ENCODE assay signal across 11 cellular contexts in the genomic region with DNA sequence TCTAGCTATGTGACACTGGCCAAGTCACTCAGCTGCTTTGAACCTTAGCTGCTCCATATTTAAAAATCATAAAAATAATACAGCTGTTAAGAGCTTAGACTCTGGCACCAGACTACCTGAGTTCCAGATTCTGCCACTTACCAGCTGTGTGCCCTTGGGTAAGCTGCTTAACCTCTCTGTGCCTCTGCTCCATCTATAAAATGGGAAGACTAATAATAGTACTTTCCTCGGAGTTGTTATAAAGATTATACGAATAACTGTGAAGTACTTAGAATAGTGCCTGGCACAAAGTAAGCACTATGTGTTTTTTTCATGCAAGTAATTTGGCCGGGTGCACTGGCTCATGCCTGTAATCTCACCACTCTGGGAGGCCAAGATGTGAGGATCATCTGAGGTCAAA. TPM values are rescaled to one million over a fixed set of nuclear protein-coding genes. Genes with fewer than 3 reads are reported as not detected.
DNase-seq lines count a peak whose midpoint lies in the region; ATAC-seq, FAIRE-seq and TF ChIP-seq lines count a peak whose summit lies in the region.
"Had no signal": no experiment of that assay in that cellular context is flagged by ENCODE, and none has a peak within 500 bp of the region (broad histone marks: within the 10 kb centered on the region; RNA-seq: fewer than 3 reads in every experiment).

No MANE protein-coding gene starts in this region.

- DNase-seq in T-helper 2 cell treated with Interferon-gamma antibody and Interleukin-4, amounts not matched to agents 5 μg/mL and 100 μg/mL, for 36 hours (ENCODE audit: low spot score) = no peak
- DNase-seq in T-helper 2 cell (no peak), Panc1 (ENCODE audit: low read depth, low spot score) (no peak), endothelial cell of umbilical vein (ENCODE audit: low read depth, low spot score) (no peak), DMS 273 treated with DMSO at 0.1 percent for 48 hours (lab: John Stamatoyannopoulos, UW) (no peak), Kasumi-1 (lab: John Stamatoyannopoulos, UW) (no peak)
- DNase-seq: NCI-H1105 treated with DMSO at 0.1 percent for 48 hours, uterus had no signal

- H3K9me3 Mint-ChIP-seq in T-helper 2 cell treated with Interferon-gamma antibody and Interleukin-4, amounts not matched to agents 5 μg/mL and 100 μg/mL, for 36 hours = no peaks in the 10 kb centered on the region

- peak overlapping the region; percentile 50 for H3K4me2 ChIP-seq in endothelial cell of umbilical vein (ENCODE audit: insufficient read depth, low read length)
- peak overlapping the region; percentile 83 for H3K4me2 ChIP-seq in skeletal muscle satellite cell (ENCODE audit: low read length)

- no peak overlapping the region for H2AFZ ChIP-seq in endothelial cell of umbilical vein (ENCODE audit: low read depth, low read length)

- POLR2A ChIA-PET in Panc1 (lab: Charles Lee) = interaction anchor here (0.9 kb wide), 1 partner anchor 20 kb away, joined by 3 read pairs; no protein-coding TSS in a partner anchor
- POLR2A ChIA-PET in endothelial cell of umbilical vein (lab: Charles Lee) = no interaction called here

- FAIRE-seq in endothelial cell of umbilical vein (lab: Jason Lieb, UNC) = no peak
- FAIRE-seq: A204.1 had no signal

- no peak for TF ChIP-seq POLR2A in endothelial cell of umbilical vein (IDR thresholded peaks at IDR 0.05; ENCODE audit: low read depth, low read length)

- CTCF ChIA-PET in Panc1 (lab: Charles Lee) (interaction anchor here (0.7 kb wide), 1 partner anchor 62 kb away, joined by 3 read pairs; no protein-coding TSS in a partner anchor), endothelial cell of umbilical vein (lab: Charles Lee) (interaction anchor here (0.9 to 9.1 kb wide), 4 partner anchors 13 to 344 kb away, joined by 3 to 77 read pairs (median 12); no protein-coding TSS in a partner anchor)

- no peak overlapping the region for H3K9ac ChIP-seq in endothelial cell of umbilical vein (replicated peaks; ENCODE audit: extremely low read depth, insufficient read depth, low read length)
- peak overlapping the region; percentile 78 for H3K9ac ChIP-seq in skeletal muscle satellite cell (ENCODE audit: low read depth, low read length)

- H3K4me1 Mint-ChIP-seq in T-helper 2 cell treated with Interferon-gamma antibody and Interleukin-4, amounts not matched to agents 5 μg/mL and 100 μg/mL, for 36 hours (ENCODE audit: low read depth) = peaks cover 24% of the 10 kb centered on the region

- BruUV-seq in Panc1 (replicated peaks; lab: Mats Ljungman, UMichigan) (TSS peak; percentile 80), endothelial cell of umbilical vein (replicated peaks; lab: Mats Ljungman, UMichigan) (no TSS peak)

- no peaks in the 10 kb centered on the region for H3K9me1 ChIP-seq in endothelial cell of umbilical vein (replicated peaks; ENCODE audit: control insufficient read depth, extremely low read depth, insufficient read depth, low read length)

- no peak overlapping the region for H3K27ac Mint-ChIP-seq in T-helper 2 cell treated with Interferon-gamma antibody and Interleukin-4, amounts not matched to agents 5 μg/mL and 100 μg/mL, for 36 hours

- peak overlapping the region; percentile 82 for H3K4me3 Mint-ChIP-seq in T-helper 2 cell treated with Interferon-gamma antibody and Interleukin-4, amounts not matched to agents 5 μg/mL and 100 μg/mL, for 36 hours

- H3K9me3 ChIP-seq in Panc1 (ENCODE audit: control insufficient read depth, insufficient read depth, low read depth, low read length) (no peaks in the 10 kb centered on the region), endothelial cell of umbilical vein (replicated peaks; ENCODE audit: control insufficient read depth, insufficient read depth, low read length) (no peaks in the 10 kb centered on the region), skeletal muscle satellite cell (replicated peaks; ENCODE audit: low read length) (no peaks in the 10 kb centered on the region)
- H3K9me3 ChIP-seq: uterus had no signal

- peaks cover 9% of the 10 kb centered on the region for H3K36me3 Mint-ChIP-seq in T-helper 2 cell treated with Interferon-gamma antibody and Interleukin-4, amounts not matched to agents 5 μg/mL and 100 μg/mL, for 36 hours (ENCODE audit: low read depth)

- H3K79me2 ChIP-seq in endothelial cell of umbilical vein (ENCODE audit: control insufficient read depth, insufficient read depth, low read length) = peaks cover 32% of the 10 kb centered on the region

- TF ChIP-seq CTCF in Panc1 (IDR thresholded peaks at IDR 0.05) (no peak), endothelial cell of umbilical vein (IDR thresholded peaks at IDR 0.05; ENCODE audit: extremely low read depth in 1 of 2, insufficient read depth in 1 of 2, low read depth in 1 of 2, low read length in 2 of 2) (no peak)

- intact Hi-C loops in Panc1 (cut with micrococcal nuclease; ENCODE audit: unreplicated experiment) = no loop called here
- intact Hi-C loops in endothelial cell of umbilical vein (cut with micrococcal nuclease) = no loop called here

- H3K27me3 Mint-ChIP-seq in T-helper 2 cell treated with Interferon-gamma antibody and Interleukin-4, amounts not matched to agents 5 μg/mL and 100 μg/mL, for 36 hours (ENCODE audit: low read depth) = peaks cover 5% of the 10 kb centered on the region

- peak overlapping the region; percentile 70 to 73 for H3K4me3 ChIP-seq in Panc1 (ENCODE audit: low read depth in 2 of 2, low read length in 2 of 2)
- H3K4me3 ChIP-seq in endothelial cell of umbilical vein (replicated peaks in 1 of 3; ENCODE audit: insufficient read depth in 1 of 3, low read depth in 1 of 3, low read length in 3 of 3) = no peak overlapping the region
- H3K4me3 ChIP-seq in skeletal muscle satellite cell (ENCODE audit: low read length) = peak overlapping the region; percentile 89

- no peaks in the 10 kb centered on the region for H4K20me1 ChIP-seq in endothelial cell of umbilical vein (replicated peaks; ENCODE audit: control insufficient read depth, extremely low read depth, insufficient read depth, low read length)

- H3K36me3 ChIP-seq in Panc1 (ENCODE audit: control insufficient read depth, insufficient read depth, low read length) (no peaks in the 10 kb centered on the region; the same call in 1 of the 2 replicates), endothelial cell of umbilical vein (ENCODE audit: control insufficient read depth in 2 of 2, extremely low read depth in 1 of 2, insufficient read depth in 2 of 2, low read length in 2 of 2) (no peaks in the 10 kb centered on the region), skeletal muscle satellite cell (ENCODE audit: insufficient read depth, low read length) (no peaks in the 10 kb centered on the region)
- H3K36me3 ChIP-seq: uterus had no signal

- peak overlapping the region; percentile 70; the same call in 1 of the 2 replicates for H3K27ac ChIP-seq in Panc1 (ENCODE audit: low read length)
- H3K27ac ChIP-seq in endothelial cell of umbilical vein (ENCODE audit: insufficient read depth, low read depth, low read length) = no peak overlapping the region

- ATAC-seq in Panc1 = no peak
- ATAC-seq in GM21619 (IDR thresholded peaks at IDR 0.05; ENCODE audit: unreplicated experiment) = no peak

- H3K4me1 ChIP-seq in Panc1 (ENCODE audit: control insufficient read depth, insufficient read depth, low read length) = peaks cover 9% of the 10 kb centered on the region
- peaks cover 15% of the 10 kb centered on the region for H3K4me1 ChIP-seq in endothelial cell of umbilical vein (ENCODE audit: control insufficient read depth, extremely low read depth, insufficient read depth, low read length)
- H3K4me1 ChIP-seq in skeletal muscle satellite cell (ENCODE audit: control insufficient read depth, insufficient read depth, low read length) = peaks cover 21% of the 10 kb centered on the region
- H3K4me1 ChIP-seq: uterus had no signal

- dilution Hi-C loops in endothelial cell of umbilical vein (cut with MboI; ENCODE audit: extremely low pct_ligation_motif_present, low sequenced_read_pairs) = no loop called here

- in situ Hi-C loops in Panc1 (cut with HindIII; ENCODE audit: low pct_unique_long_range_greater_than_20kb, low sequenced_read_pairs) = no loop called here

- H3K27me3 ChIP-seq in Panc1 (ENCODE audit: control insufficient read depth, insufficient read depth, low read length) = no peaks in the 10 kb centered on the region
- H3K27me3 ChIP-seq in endothelial cell of umbilical vein (ENCODE audit: control insufficient read depth in 2 of 2, insufficient read depth in 2 of 2, low read length in 2 of 2) = no peaks in the 10 kb centered on the region
- no peaks in the 10 kb centered on the region for H3K27me3 ChIP-seq in skeletal muscle satellite cell (ENCODE audit: control insufficient read depth, insufficient read depth, low read length)
- H3K27me3 ChIP-seq: uterus had no signal

TF ChIP-seq in endothelial cell of umbilical vein, 7 proteins besides CTCF, POLR2A, EP300 and RAD21:
- TF ChIP-seq GATA2 (IDR thresholded peaks at IDR 0.05; ENCODE audit: insufficient read depth, insufficient read length, low read depth, low read length) (no peak), EZH2 (IDR thresholded peaks at IDR 0.05; ENCODE audit: borderline replicate concordance, low read depth, low read length, severe bottlenecking) (no peak), POLR2AphosphoS5 (IDR thresholded peaks at IDR 0.05; ENCODE audit: insufficient read depth, low read depth, low read length) (no peak)
TF ChIP-seq in endothelial cell of umbilical vein: peak in this region for 0.

RNA-seq across cellular contexts. Expression of a gene that starts 1.4 kb away (rescaled TPM):
- total RNA-seq in Panc1 (2021; ENCODE audit: unreplicated experiment) (37.2 TPM), endothelial cell of umbilical vein (28.1 and 29.1 TPM in 2 replicates)
- 62.5 TPM for polyA plus RNA-seq in Panc1 (2012; ENCODE audit: insufficient read length)
- 49.5 and 54.1 TPM in 2 replicates for polyA plus RNA-seq in endothelial cell of umbilical vein
- polyA plus RNA-seq in endothelial cell of umbilical vein (2011; cell fraction: cytosol; rRNA removed) = 35.8 and 40.1 TPM in 2 replicates
- 31.0 and 31.3 TPM in 2 replicates for polyA plus RNA-seq in endothelial cell of umbilical vein (2011; cell fraction: nucleus; rRNA removed)
- 28.8 and 29.6 TPM in 2 replicates for polyA plus RNA-seq in endothelial cell of umbilical vein (2012)
- polyA minus RNA-seq in endothelial cell of umbilical vein = 23.9 and 24.9 TPM in 2 replicates
- 22.0 TPM for polyA minus RNA-seq in endothelial cell of umbilical vein (2011; cell fraction: cytosol; rRNA and poly(A)+ RNA removed)
- 11.1 and 11.8 TPM in 2 replicates for polyA minus RNA-seq in endothelial cell of umbilical vein (2011; cell fraction: nucleus; rRNA and poly(A)+ RNA removed)
- 37.8 and 67.9 TPM in 2 replicates for total RNA-seq in skeletal muscle satellite cell (2012; rRNA removed)

RNA-seq across cellular contexts. Expression of a gene that starts 36.6 kb away (rescaled TPM):
- 0.44 TPM for total RNA-seq in Panc1 (2021; ENCODE audit: unreplicated experiment)
- 0.40 TPM for polyA plus RNA-seq in Panc1 (2012; ENCODE audit: insufficient read length)
- total RNA-seq in endothelial cell of umbilical vein = 0.33 and 0.37 TPM in 2 replicates
- 0.18 and 0.21 TPM in 2 replicates for polyA plus RNA-seq in endothelial cell of umbilical vein
- polyA plus RNA-seq in endothelial cell of umbilical vein (2011; cell fraction: cytosol; rRNA removed) = 0.08 and 0.17 TPM in 2 replicates
- 0.13 and 0.20 TPM in 2 replicates for polyA plus RNA-seq in endothelial cell of umbilical vein (2011; cell fraction: nucleus; rRNA removed)
- 0.28 and 0.53 TPM in 2 replicates for polyA plus RNA-seq in endothelial cell of umbilical vein (2012)
- polyA minus RNA-seq in endothelial cell of umbilical vein = 0.13 and 0.41 TPM in 2 replicates
- polyA minus RNA-seq in endothelial cell of umbilical vein (2011; cell fraction: cytosol; rRNA and poly(A)+ RNA removed) = not detected
- 0.24 TPM in 1 of 2 replicates, not detected in the other for polyA minus RNA-seq in endothelial cell of umbilical vein (2011; cell fraction: nucleus; rRNA and poly(A)+ RNA removed)
- total RNA-seq in skeletal muscle satellite cell (2012; rRNA removed) = 0.22 and 0.25 TPM in 2 replicates

Comparison
In these comparisons a context has a peak if more than half of its experiments do, and no peak if none do; other contexts are left out.
1. H3K4me3 ChIP-seq: peak in Panc1 (2 of 2) and skeletal muscle satellite cell (single experiment); none in endothelial cell of umbilical vein (0 of 3).